ENCODE assay signal across 25 cellular contexts in genomic region chr10:52659085-52659484, GRCh38.
"Had no signal": no experiment of that assay in that cellular context is flagged by ENCODE, and none has a peak within 500 bp of the region (broad histone marks: within the 10 kb centered on the region; RNA-seq: fewer than 3 reads in every experiment).

No MANE protein-coding gene starts in this region.

- H3K36me3 ChIP-seq: colonic mucosa, esophagus squamous epithelium, gastrocnemius medialis, heart right ventricle, left lung, lower lobe of right lung had no signal

- H3K4me3 ChIP-seq: colonic mucosa, dorsolateral prefrontal cortex, esophagus squamous epithelium, gastrocnemius medialis, heart right ventricle, left lung, lower lobe of right lung, mucosa of descending colon had no signal

- H3K9me3 ChIP-seq: colonic mucosa, esophagus squamous epithelium, gastrocnemius medialis, left lung, lower lobe of right lung, mucosa of descending colon had no signal

- FAIRE-seq: islet of Langerhans, keratinocyte had no signal

- ATAC-seq: esophagus mucosa, gastrocnemius medialis, heart right ventricle, left cardiac atrium, left lung, left ventricle myocardium superior, lower lobe of right lung, mucosa of descending colon had no signal

- H3K27ac ChIP-seq: colonic mucosa, dorsolateral prefrontal cortex, epithelial cell of prostate, esophagus squamous epithelium, gastrocnemius medialis, heart right ventricle, left lung, lower lobe of right lung had no signal

- DNase-seq: colonic mucosa; cortex of kidney; dorsolateral prefrontal cortex; effector CD4-positive, alpha-beta T cell; effector memory CD4-positive, alpha-beta T cell; erythroblast; esophagus squamous epithelium; foreskin fibroblast; foreskin melanocyte; gastrocnemius medialis; glutamatergic neuron; head of caudate nucleus; heart right ventricle; hippocampal formation; left cardiac atrium; left ventricle myocardium superior; lower lobe of right lung; mesenchymal stem cell; mucosa of descending colon; naive B cell had no signal

- H3K27me3 ChIP-seq: colonic mucosa, dorsolateral prefrontal cortex, esophagus squamous epithelium, gastrocnemius medialis, heart right ventricle, left lung had no signal

- H3K4me1 ChIP-seq: colonic mucosa, esophagus squamous epithelium, gastrocnemius medialis, left lung, lower lobe of right lung had no signal
